Comparison of ENCODE assay signal across 11 cellular contexts in the genomic region with DNA sequence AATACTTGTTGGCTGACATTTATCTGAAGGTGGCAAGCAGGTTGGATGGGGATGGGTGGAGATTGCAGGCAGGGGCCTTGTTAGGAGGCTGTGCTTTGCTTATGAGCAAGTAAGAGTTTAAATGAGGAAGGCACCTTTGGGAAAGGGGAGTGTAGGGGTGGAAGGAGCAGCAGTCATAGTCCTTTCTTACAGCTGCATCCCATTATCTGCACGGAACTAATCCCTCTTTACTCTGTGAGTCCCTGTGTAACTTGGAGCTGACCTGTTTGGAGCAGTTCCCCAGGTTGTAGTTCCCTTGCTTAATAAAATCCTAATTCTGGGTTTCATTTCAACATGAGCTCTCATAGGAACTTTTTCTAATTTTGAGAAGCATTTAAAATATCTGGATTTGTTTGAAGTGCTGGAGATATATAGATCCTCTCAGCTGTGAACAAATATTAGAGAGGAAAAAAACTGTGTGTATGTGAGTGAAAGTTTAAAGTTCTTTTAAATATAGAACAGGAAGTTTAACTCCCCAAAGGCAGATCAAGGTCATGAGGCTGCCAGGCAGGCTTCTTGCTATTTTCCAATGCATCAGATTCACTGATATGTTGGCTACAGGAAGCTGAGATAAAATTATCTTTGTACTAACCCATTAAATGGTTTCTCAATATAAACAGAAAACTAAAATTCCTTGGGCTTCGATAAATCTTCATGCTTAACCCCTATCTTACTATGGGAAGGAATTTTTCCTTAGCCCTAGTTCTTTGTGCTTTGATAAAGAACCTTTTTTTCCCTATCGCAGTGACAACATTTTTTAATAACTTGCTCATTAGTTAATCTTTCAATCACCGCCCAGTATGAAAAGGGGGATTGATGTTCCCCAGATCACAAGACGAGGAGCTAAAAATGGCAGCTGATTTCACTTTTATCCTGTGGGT.
DNase-seq lines count a peak whose midpoint lies in the region; ATAC-seq and TF ChIP-seq lines count a peak whose summit lies in the region.
"Had no signal": no experiment of that assay in that cellular context is flagged by ENCODE, and none has a peak within 500 bp of the region (broad histone marks: within the 10 kb centered on the region; RNA-seq: fewer than 3 reads in every experiment).

No MANE protein-coding gene starts in this region.

- ATAC-seq in WTC11 (no peak), sciatic nerve (peak; percentile 35), HG02870 (IDR thresholded peaks at IDR 0.05; ENCODE audit: unreplicated experiment) (no peak)
- ATAC-seq: natural killer cell treated with Interleukin-12 subunit alpha and Interleukin-12 subunit beta and Interleukin-15 and Interleukin-18, amount 100 ng/mL, for 72 hours had no signal

- H3K36me3 ChIP-seq in DOHH2 (ENCODE audit: control insufficient read depth, low read length): no peaks in the 10 kb centered on the region
- peaks cover 75% of the 10 kb centered on the region for H3K36me3 ChIP-seq in left ventricle myocardium inferior

- peak overlapping the region; percentile 20 for H3K4me2 ChIP-seq in DOHH2 (ENCODE audit: low read length)

- H3K4me3 Mint-ChIP-seq in WTC11: no peak overlapping the region
- H3K4me3 Mint-ChIP-seq: natural killer cell treated with Interleukin-12 subunit alpha and Interleukin-12 subunit beta and Interleukin-15 and Interleukin-18, amount 100 ng/mL, for 72 hours had no signal

- TF ChIP-seq CTCF in DOHH2 (IDR thresholded peaks at IDR 0.05; ENCODE audit: low read depth, low read length, poor library complexity, severe bottlenecking) (no peak), WTC11 (IDR thresholded peaks at IDR 0.05) (no peak), left ventricle myocardium inferior (IDR thresholded peaks at IDR 0.05; ENCODE audit: borderline replicate concordance) (no peak)

- peaks cover 8% of the 10 kb centered on the region for H3K4me1 Mint-ChIP-seq in WTC11

- CTCF ChIA-PET in WTC11 (lab: Charles Lee): interaction anchor here (1.8 kb wide), 1 partner anchor 46 kb away, joined by 3 read pairs; no protein-coding TSS in a partner anchor

- H3K9me2 ChIP-seq in DOHH2 (replicated peaks; ENCODE audit: control insufficient read depth, low read length): no peaks in the 10 kb centered on the region

- H3K9me3 ChIP-seq in DOHH2 (ENCODE audit: control insufficient read depth, insufficient read depth, low read length) (no peaks in the 10 kb centered on the region), left ventricle myocardium inferior (replicated peaks) (no peaks in the 10 kb centered on the region)

- peak overlapping the region; percentile 42 for H3K27ac Mint-ChIP-seq in WTC11

- no peaks in the 10 kb centered on the region for H3K79me2 ChIP-seq in DOHH2 (ENCODE audit: control insufficient read depth, low read length)

- H4K20me1 ChIP-seq in DOHH2 (ENCODE audit: control insufficient read depth, insufficient read depth, low read depth, low read length): no peaks in the 10 kb centered on the region

- H3K4me1 ChIP-seq in DOHH2 (ENCODE audit: control insufficient read depth, low read length) (peaks cover 11% of the 10 kb centered on the region), left ventricle myocardium inferior (peaks cover 90% of the 10 kb centered on the region)

- POLR2A ChIA-PET in WTC11 (lab: Charles Lee): interaction anchor here (0.5 kb wide), 1 partner anchor 17 kb away, joined by 3 read pairs; no protein-coding TSS in a partner anchor

- H3K27me3 ChIP-seq in DOHH2 (ENCODE audit: control insufficient read depth, low read length) (no peaks in the 10 kb centered on the region), left ventricle myocardium inferior (ENCODE audit: low read depth) (no peaks in the 10 kb centered on the region)

- intact Hi-C loops in left ventricle myocardium inferior (cut with micrococcal nuclease) (no loop called here), sciatic nerve (cut with DNase I) (no loop called here)

- no peaks in the 10 kb centered on the region for H3K27me3 Mint-ChIP-seq in WTC11 (ENCODE audit: low read depth)
- H3K27me3 Mint-ChIP-seq: natural killer cell treated with Interleukin-12 subunit alpha and Interleukin-12 subunit beta and Interleukin-15 and Interleukin-18, amount 100 ng/mL, for 72 hours had no signal

- H3K27ac ChIP-seq in DOHH2 (ENCODE audit: low read depth, low read length) (no peak overlapping the region), left ventricle myocardium inferior (replicated peaks) (peak overlapping the region; percentile 78)
- H3K27ac ChIP-seq: RWPE1 had no signal

- no peaks in the 10 kb centered on the region for H3F3A ChIP-seq in DOHH2 (ENCODE audit: control insufficient read depth, insufficient read depth)

- DNase-seq in WTC11 (ENCODE audit: low spot score): no peak
- DNase-seq in left ventricle myocardium inferior: no peak
- DNase-seq in sciatic nerve (ENCODE audit: low spot score): no peak
- no peak for DNase-seq in Ammon's horn (ENCODE audit: low spot score)
- DNase-seq in NCI-H774 (lab: John Stamatoyannopoulos, UW): no peak
- no peak for DNase-seq in GM03348 (ENCODE audit: low spot score)
- DNase-seq: MV-4-11 had no signal

- H3K4me3 ChIP-seq in DOHH2 (ENCODE audit: low read length) (no peak overlapping the region), left ventricle myocardium inferior (peak overlapping the region; percentile 20)

- no peaks in the 10 kb centered on the region for H3K9me3 Mint-ChIP-seq in WTC11
- H3K9me3 Mint-ChIP-seq: natural killer cell treated with Interleukin-12 subunit alpha and Interleukin-12 subunit beta and Interleukin-15 and Interleukin-18, amount 100 ng/mL, for 72 hours had no signal

- peaks cover 79% of the 10 kb centered on the region for H3K36me3 Mint-ChIP-seq in WTC11

TF ChIP-seq in WTC11, 78 proteins besides CTCF, POLR2A, EP300 and RAD21 (continues in another document):
- TF ChIP-seq ESRRA (CRISPR knock-in tag; IDR thresholded peaks at IDR 0.05; ENCODE audit: borderline replicate concordance) (no peak), ZNF416 (CRISPR knock-in tag; IDR thresholded peaks at IDR 0.05) (no peak), E2F5 (CRISPR knock-in tag; IDR thresholded peaks at IDR 0.05) (no peak), ELF4 (CRISPR knock-in tag; IDR thresholded peaks at IDR 0.05; ENCODE audit: low read depth) (no peak)
- TF ChIP-seq, protein P1, sequence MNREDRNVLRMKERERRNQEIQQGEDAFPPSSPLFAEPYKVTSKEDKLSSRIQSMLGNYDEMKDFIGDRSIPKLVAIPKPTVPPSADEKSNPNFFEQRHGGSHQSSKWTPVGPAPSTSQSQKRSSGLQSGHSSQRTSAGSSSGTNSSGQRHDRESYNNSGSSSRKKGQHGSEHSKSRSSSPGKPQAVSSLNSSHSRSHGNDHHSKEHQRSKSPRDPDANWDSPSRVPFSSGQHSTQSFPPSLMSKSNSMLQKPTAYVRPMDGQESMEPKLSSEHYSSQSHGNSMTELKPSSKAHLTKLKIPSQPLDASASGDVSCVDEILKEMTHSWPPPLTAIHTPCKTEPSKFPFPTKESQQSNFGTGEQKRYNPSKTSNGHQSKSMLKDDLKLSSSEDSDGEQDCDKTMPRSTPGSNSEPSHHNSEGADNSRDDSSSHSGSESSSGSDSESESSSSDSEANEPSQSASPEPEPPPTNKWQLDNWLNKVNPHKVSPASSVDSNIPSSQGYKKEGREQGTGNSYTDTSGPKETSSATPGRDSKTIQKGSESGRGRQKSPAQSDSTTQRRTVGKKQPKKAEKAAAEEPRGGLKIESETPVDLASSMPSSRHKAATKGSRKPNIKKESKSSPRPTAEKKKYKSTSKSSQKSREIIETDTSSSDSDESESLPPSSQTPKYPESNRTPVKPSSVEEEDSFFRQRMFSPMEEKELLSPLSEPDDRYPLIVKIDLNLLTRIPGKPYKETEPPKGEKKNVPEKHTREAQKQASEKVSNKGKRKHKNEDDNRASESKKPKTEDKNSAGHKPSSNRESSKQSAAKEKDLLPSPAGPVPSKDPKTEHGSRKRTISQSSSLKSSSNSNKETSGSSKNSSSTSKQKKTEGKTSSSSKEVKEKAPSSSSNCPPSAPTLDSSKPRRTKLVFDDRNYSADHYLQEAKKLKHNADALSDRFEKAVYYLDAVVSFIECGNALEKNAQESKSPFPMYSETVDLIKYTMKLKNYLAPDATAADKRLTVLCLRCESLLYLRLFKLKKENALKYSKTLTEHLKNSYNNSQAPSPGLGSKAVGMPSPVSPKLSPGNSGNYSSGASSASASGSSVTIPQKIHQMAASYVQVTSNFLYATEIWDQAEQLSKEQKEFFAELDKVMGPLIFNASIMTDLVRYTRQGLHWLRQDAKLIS (CRISPR knock-in tag; IDR thresholded peaks at IDR 0.05; ENCODE audit: borderline replicate concordance): no peak
- TF ChIP-seq, protein P2, sequence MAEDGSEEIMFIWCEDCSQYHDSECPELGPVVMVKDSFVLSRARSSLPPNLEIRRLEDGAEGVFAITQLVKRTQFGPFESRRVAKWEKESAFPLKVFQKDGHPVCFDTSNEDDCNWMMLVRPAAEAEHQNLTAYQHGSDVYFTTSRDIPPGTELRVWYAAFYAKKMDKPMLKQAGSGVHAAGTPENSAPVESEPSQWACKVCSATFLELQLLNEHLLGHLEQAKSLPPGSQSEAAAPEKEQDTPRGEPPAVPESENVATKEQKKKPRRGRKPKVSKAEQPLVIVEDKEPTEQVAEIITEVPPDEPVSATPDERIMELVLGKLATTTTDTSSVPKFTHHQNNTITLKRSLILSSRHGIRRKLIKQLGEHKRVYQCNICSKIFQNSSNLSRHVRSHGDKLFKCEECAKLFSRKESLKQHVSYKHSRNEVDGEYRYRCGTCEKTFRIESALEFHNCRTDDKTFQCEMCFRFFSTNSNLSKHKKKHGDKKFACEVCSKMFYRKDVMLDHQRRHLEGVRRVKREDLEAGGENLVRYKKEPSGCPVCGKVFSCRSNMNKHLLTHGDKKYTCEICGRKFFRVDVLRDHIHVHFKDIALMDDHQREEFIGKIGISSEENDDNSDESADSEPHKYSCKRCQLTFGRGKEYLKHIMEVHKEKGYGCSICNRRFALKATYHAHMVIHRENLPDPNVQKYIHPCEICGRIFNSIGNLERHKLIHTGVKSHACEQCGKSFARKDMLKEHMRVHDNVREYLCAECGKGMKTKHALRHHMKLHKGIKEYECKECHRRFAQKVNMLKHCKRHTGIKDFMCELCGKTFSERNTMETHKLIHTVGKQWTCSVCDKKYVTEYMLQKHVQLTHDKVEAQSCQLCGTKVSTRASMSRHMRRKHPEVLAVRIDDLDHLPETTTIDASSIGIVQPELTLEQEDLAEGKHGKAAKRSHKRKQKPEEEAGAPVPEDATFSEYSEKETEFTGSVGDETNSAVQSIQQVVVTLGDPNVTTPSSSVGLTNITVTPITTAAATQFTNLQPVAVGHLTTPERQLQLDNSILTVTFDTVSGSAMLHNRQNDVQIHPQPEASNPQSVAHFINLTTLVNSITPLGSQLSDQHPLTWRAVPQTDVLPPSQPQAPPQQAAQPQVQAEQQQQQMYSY (CRISPR knock-in tag; IDR thresholded peaks at IDR 0.05): no peak
